1 cellular context compared by ENCODE assay signal in genomic region chr3:101940521-101940992, GRCh38.
TF ChIP-seq lines count a peak whose summit lies in the region.

No MANE protein-coding gene starts in this region.

TF ChIP-seq in endothelial cell of umbilical vein, 7 proteins besides CTCF, POLR2A, EP300 and RAD21 (continued from another document):
- TF ChIP-seq GATA2 (IDR thresholded peaks at IDR 0.05; ENCODE audit: insufficient read depth, insufficient read length, low read depth, low read length) (peak; percentile 73), FOS (IDR thresholded peaks at IDR 0.05; ENCODE audit: borderline replicate concordance, insufficient read depth, low read length) (peak; percentile 88), POLR2AphosphoS5 (IDR thresholded peaks at IDR 0.05; ENCODE audit: insufficient read depth, low read depth, low read length) (peak; percentile 79)
